ENCODE assay signal across 11 cellular contexts in the genomic region with DNA sequence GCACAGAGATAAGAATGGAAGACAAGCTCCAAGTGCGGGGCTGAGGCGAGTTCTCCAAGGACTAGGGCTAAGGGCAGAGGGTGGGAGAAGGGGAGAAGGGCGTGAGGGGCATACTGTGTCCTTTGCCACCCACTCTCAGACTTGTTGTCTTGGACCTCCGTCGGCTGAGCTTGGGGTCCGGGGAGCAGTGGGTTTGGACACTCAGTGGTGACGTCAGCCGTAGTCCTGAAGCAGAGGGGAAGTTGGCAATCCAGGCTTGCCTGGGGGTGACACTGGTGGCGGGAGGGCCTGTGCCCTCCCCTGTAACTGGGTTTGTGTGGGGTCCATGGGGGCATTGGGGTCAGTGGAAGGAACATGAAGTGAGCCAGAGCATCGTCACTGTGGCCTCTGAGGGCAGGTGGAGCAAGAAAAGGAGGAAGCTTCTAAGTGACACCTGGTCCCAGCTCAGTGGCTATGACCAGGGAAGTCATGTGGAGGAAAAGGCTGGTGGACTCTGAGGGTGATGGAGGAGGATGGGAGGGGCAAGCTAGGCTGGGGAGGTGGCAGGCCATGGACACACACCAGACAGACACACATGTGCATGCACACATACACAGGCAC. TPM values are rescaled to one million over a fixed set of nuclear protein-coding genes. Genes with fewer than 3 reads are reported as not detected.
DNase-seq lines count a peak whose midpoint lies in the region; ATAC-seq, FAIRE-seq and TF ChIP-seq lines count a peak whose summit lies in the region.
"Had no signal": no experiment of that assay in that cellular context is flagged by ENCODE, and none has a peak within 500 bp of the region (broad histone marks: within the 10 kb centered on the region; RNA-seq: fewer than 3 reads in every experiment).

No MANE protein-coding gene starts in this region.

- H3K14ac ChIP-seq in neuronal stem cell (ENCODE audit: low read length) = peak overlapping the region; percentile 42

- intact Hi-C loops in CD8-positive, alpha-beta T cell (cut with DNase I, micrococcal nuclease) = loop anchor here (2.0 to 5.0 kb wide), 2 partner anchors 16 to 66 kb away; no protein-coding TSS in a partner anchor
- intact Hi-C loops in dendritic cell treated with granulocyte-macrophage colony-stimulating factor and Interleukin-4, amounts not matched to agents 40 ng/mL and 50 ng/mL, for 4 days (cut with micrococcal nuclease) = no loop called here

- H2BK5ac ChIP-seq in neuronal stem cell (ENCODE audit: low read length) = no peak overlapping the region

- H3K4me3 ChIP-seq in CD8-positive, alpha-beta T cell (ENCODE audit: low read depth, low read length) = no peak overlapping the region
- H3K4me3 ChIP-seq in NB4 (ENCODE audit: low read depth, low read length) (no peak overlapping the region), neuronal stem cell (ENCODE audit: low read length in 2 of 2) (peak overlapping the region in 1 of 2 donors; percentile 7)

- H3K27ac Mint-ChIP-seq in CD8-positive, alpha-beta T cell = peak overlapping the region; percentile 84
- peak overlapping the region; percentile 94 for H3K27ac Mint-ChIP-seq in dendritic cell treated with granulocyte-macrophage colony-stimulating factor and Interleukin-4, amounts not matched to agents 40 ng/mL and 50 ng/mL, for 4 days

- H2AK5ac ChIP-seq in neuronal stem cell (ENCODE audit: low read depth, low read length) = peak overlapping the region; percentile 41

- H3K4me1 ChIP-seq in CD8-positive, alpha-beta T cell (ENCODE audit: insufficient read depth, low read length) = peaks cover 68% of the 10 kb centered on the region
- peaks cover 34 to 53% of the 10 kb centered on the region in 2 donors for H3K4me1 ChIP-seq in neuronal stem cell (ENCODE audit: control insufficient read depth in 2 of 2, insufficient read depth in 1 of 2, low read depth in 1 of 2, low read length in 2 of 2)

- no peak overlapping the region for H3K23ac ChIP-seq in neuronal stem cell (ENCODE audit: low read depth, low read length, poor library complexity)

- no peak overlapping the region for H2BK12ac ChIP-seq in neuronal stem cell (ENCODE audit: low read length)

- H3K9me3 ChIP-seq in CD8-positive, alpha-beta T cell (ENCODE audit: low read length) = no peaks in the 10 kb centered on the region
- H3K9me3 ChIP-seq in neuronal stem cell (replicated peaks in 1 of 2; ENCODE audit: control insufficient read depth in 2 of 2, insufficient read depth in 1 of 2, low read depth in 1 of 2, low read length in 2 of 2) = peaks cover 0 to 7% of the 10 kb centered on the region in 2 donors

- FAIRE-seq in RCC 7860 (lab: Jason Lieb, UNC) = no peak

- DNase-seq in CD8-positive, alpha-beta T cell = no peak
- DNase-seq in NB4 (ENCODE audit: low read depth) (peak; percentile 14), neuronal stem cell (ENCODE audit: low spot score) (no peak), RCC 7860 (ENCODE audit: low spot score) (no peak), DMS79 (lab: John Stamatoyannopoulos, UW) (no peak)
- DNase-seq: GF-D8, OCI-M1 had no signal

- peaks cover 74% of the 10 kb centered on the region for H3K4me1 Mint-ChIP-seq in CD8-positive, alpha-beta T cell (ENCODE audit: low read depth)
- peaks cover 58% of the 10 kb centered on the region for H3K4me1 Mint-ChIP-seq in dendritic cell treated with granulocyte-macrophage colony-stimulating factor and Interleukin-4, amounts not matched to agents 40 ng/mL and 50 ng/mL, for 4 days (ENCODE audit: low read depth)

- H3K27me3 ChIP-seq in CD8-positive, alpha-beta T cell (ENCODE audit: insufficient read depth, low read length) = no peaks in the 10 kb centered on the region
- H3K27me3 ChIP-seq in neuronal stem cell (ENCODE audit: control insufficient read depth in 3 of 3, insufficient read depth in 3 of 3, low read depth in 1 of 3, low read length in 3 of 3) = no peaks in the 10 kb centered on the region

- H2AFZ ChIP-seq in neuronal stem cell (ENCODE audit: low read length) = no peak overlapping the region

- POLR2A ChIA-PET in CD8-positive, alpha-beta T cell (lab: Charles Lee) = no interaction called here

- no peaks in the 10 kb centered on the region for H3K27me3 Mint-ChIP-seq in CD8-positive, alpha-beta T cell (ENCODE audit: low read depth)
- no peaks in the 10 kb centered on the region for H3K27me3 Mint-ChIP-seq in dendritic cell treated with granulocyte-macrophage colony-stimulating factor and Interleukin-4, amounts not matched to agents 40 ng/mL and 50 ng/mL, for 4 days

- H3K9ac ChIP-seq in neuronal stem cell (ENCODE audit: low read depth, low read length, poor library complexity) = no peak overlapping the region

- H4K8ac ChIP-seq in neuronal stem cell (ENCODE audit: low read depth, low read length) = peak overlapping the region; percentile 19

- no peak for TF ChIP-seq CTCF in CD8-positive, alpha-beta T cell (IDR thresholded peaks at IDR 0.05)
- no peak for TF ChIP-seq CTCF in NB4 (IDR thresholded peaks at IDR 0.05; ENCODE audit: low read depth, low read length)

- no peak for TF ChIP-seq POLR2A in NB4 (IDR thresholded peaks at IDR 0.05; ENCODE audit: extremely low read depth, insufficient read length)

- no peak overlapping the region for H4K91ac ChIP-seq in neuronal stem cell (ENCODE audit: low read depth, low read length, poor library complexity)

- H3K18ac ChIP-seq in neuronal stem cell (ENCODE audit: low read length) = peak overlapping the region; percentile 78

- no peak overlapping the region for H3K4ac ChIP-seq in neuronal stem cell (ENCODE audit: low read length)

- CTCF ChIA-PET in CD8-positive, alpha-beta T cell (lab: Charles Lee) = no interaction called here

- H3K4me2 ChIP-seq in neuronal stem cell (ENCODE audit: insufficient read depth, low read length, poor library complexity, severe bottlenecking) = no peak overlapping the region

- no CpG with 5 or more reads among the region's 10 CpGs for WGBS in neuronal stem cell (ENCODE audit: extremely low coverage in 2 of 2, insufficient read length in 2 of 2, insufficient replicate concordance in 1 of 2), 2 donors

- no peak overlapping the region for H2BK120ac ChIP-seq in neuronal stem cell (ENCODE audit: low read depth, low read length)

- no peaks in the 10 kb centered on the region for H3K9me3 Mint-ChIP-seq in CD8-positive, alpha-beta T cell
- no peaks in the 10 kb centered on the region for H3K9me3 Mint-ChIP-seq in dendritic cell treated with granulocyte-macrophage colony-stimulating factor and Interleukin-4, amounts not matched to agents 40 ng/mL and 50 ng/mL, for 4 days

- ATAC-seq in CD8-positive, alpha-beta T cell = no peak
- ATAC-seq in GM18868 (IDR thresholded peaks at IDR 0.05; ENCODE audit: unreplicated experiment) (no peak), GM21367 (IDR thresholded peaks at IDR 0.05; ENCODE audit: unreplicated experiment) (no peak)

- peaks cover 15% of the 10 kb centered on the region for H3K36me3 Mint-ChIP-seq in CD8-positive, alpha-beta T cell
- H3K36me3 Mint-ChIP-seq in dendritic cell treated with granulocyte-macrophage colony-stimulating factor and Interleukin-4, amounts not matched to agents 40 ng/mL and 50 ng/mL, for 4 days (ENCODE audit: low read depth) = peaks cover 22% of the 10 kb centered on the region

- H3K27ac ChIP-seq in CD8-positive, alpha-beta T cell (ENCODE audit: low read depth, low read length) = no peak overlapping the region
- H3K27ac ChIP-seq in neuronal stem cell (replicated peaks; ENCODE audit: low read length) = peak overlapping the region; percentile 10

- no peak overlapping the region for H2BK15ac ChIP-seq in neuronal stem cell (ENCODE audit: low read length)

- H3K79me1 ChIP-seq in neuronal stem cell (ENCODE audit: low read depth, low read length) = peaks cover 16% of the 10 kb centered on the region

- no peak overlapping the region for H3K4me3 Mint-ChIP-seq in CD8-positive, alpha-beta T cell
- H3K4me3 Mint-ChIP-seq in dendritic cell treated with granulocyte-macrophage colony-stimulating factor and Interleukin-4, amounts not matched to agents 40 ng/mL and 50 ng/mL, for 4 days = peak overlapping the region; percentile 26

- H3K36me3 ChIP-seq in CD8-positive, alpha-beta T cell (ENCODE audit: insufficient read depth, low read length) = no peaks in the 10 kb centered on the region
- peaks cover 15 to 18% of the 10 kb centered on the region in 2 donors for H3K36me3 ChIP-seq in neuronal stem cell (replicated peaks in 1 of 2; ENCODE audit: control insufficient read depth in 2 of 2, insufficient read depth in 2 of 2, low read length in 2 of 2)

RNA-seq across cellular contexts. Expression of a gene that starts 17.6 kb away (rescaled TPM):
- total RNA-seq in CD8-positive, alpha-beta T cell = 100 to 1,000 TPM; 114 to 120 TPM
- polyA plus RNA-seq in neuronal stem cell (2013, experiment 1 of 2) = 460 TPM
- 454 TPM for polyA plus RNA-seq in neuronal stem cell (2013, experiment 2 of 2)

RNA-seq across cellular contexts. Expression of a gene that starts 43.1 kb away (rescaled TPM):
- total RNA-seq in CD8-positive, alpha-beta T cell = not detected
- polyA plus RNA-seq in neuronal stem cell (2013, experiment 1 of 2) = not detected
- polyA plus RNA-seq in neuronal stem cell (2013, experiment 2 of 2) = 0.03 TPM
- total RNA-seq: renal cortical epithelial cell had no signal
